8 cellular contexts compared by ENCODE assay signal in genomic region chr6:63805808-63806572, GRCh38.
DNase-seq lines count a peak whose midpoint lies in the region; ATAC-seq, FAIRE-seq and TF ChIP-seq lines count a peak whose summit lies in the region.

No MANE protein-coding gene starts in this region.

- FAIRE-seq in GM12892 (lab: Jason Lieb, UNC): no peak

- no peak for TF ChIP-seq CTCF in fibroblast of lung (conservative IDR thresholded peaks at IDR 0.05 in 1 of 2, IDR thresholded peaks at IDR 0.05 in 1 of 2; ENCODE audit: low read depth in 1 of 2, low read length in 2 of 2)
- no peak for TF ChIP-seq CTCF in retinal pigment epithelial cell (conservative IDR thresholded peaks at IDR 0.05; ENCODE audit: low read depth, low read length)

- WGBS in GM23248 (ENCODE audit: low coverage in 1 of 2, low lambda C conversion rate in 2 of 2, missing lambda C conversion rate in 2 of 2), 2 experiments: 14 to 19% methylated on average over 5 of the region's 5 CpGs

- in situ Hi-C loops in GM23248 (cut with MboI): no loop called here

- H3F3A ChIP-seq in GM23248 (ENCODE audit: insufficient read depth): peaks cover 49% of the 10 kb centered on the region

- H4K20me1 ChIP-seq in GM23248 (ENCODE audit: insufficient read depth): no peaks in the 10 kb centered on the region
- H4K20me1 ChIP-seq in fibroblast of lung (ENCODE audit: control insufficient read depth, extremely low read depth, insufficient read depth, low read length): no peaks in the 10 kb centered on the region

- no peak for TF ChIP-seq POLR2A in GM12892 (IDR thresholded peaks at IDR 0.05; ENCODE audit: low read depth, low read length)

- ATAC-seq in GM19328 (IDR thresholded peaks at IDR 0.05; ENCODE audit: unreplicated experiment): no peak

- H3K4me2 ChIP-seq in GM23248 (ENCODE audit: unreplicated experiment) (peak overlapping the region; percentile 73), fibroblast of lung (ENCODE audit: extremely low read depth, insufficient read depth, low read length) (peak overlapping the region; percentile 76)

- H3K27me3 ChIP-seq in GM23248 (replicated peaks; ENCODE audit: insufficient read depth) (no peaks in the 10 kb centered on the region), fibroblast of lung (ENCODE audit: control insufficient read depth, insufficient read depth, low read length) (no peaks in the 10 kb centered on the region)

- H3K4me1 ChIP-seq in GM23248 (ENCODE audit: insufficient read depth) (peaks cover 48% of the 10 kb centered on the region), fibroblast of lung (ENCODE audit: control insufficient read depth, extremely low read depth, insufficient read depth, low read length) (peaks cover 18% of the 10 kb centered on the region)

- peak; percentile 88 for DNase-seq in GM23248
- DNase-seq in RPMI7951 (ENCODE audit: low read depth): peak; percentile 61
- DNase-seq in fibroblast of lung (ENCODE audit: low read depth in 2 of 2): peak; percentile 90 to 92
- peak; percentile 58 for DNase-seq in retinal pigment epithelial cell (ENCODE audit: low read depth)
- DNase-seq in NCI-H446 (lab: John Stamatoyannopoulos, UW): no peak
- no peak for DNase-seq in stimulated activated CD4-positive, alpha-beta T cell treated with anti-CD3 and anti-CD28 coated beads, Interleukin-2, amount 100 ng/mL, for 48 hours
- DNase-seq in GM12892 (ENCODE audit: insufficient read length): no peak

- no peaks in the 10 kb centered on the region for H3K79me2 ChIP-seq in GM23248 (ENCODE audit: insufficient read depth)
- no peaks in the 10 kb centered on the region for H3K79me2 ChIP-seq in fibroblast of lung (ENCODE audit: control insufficient read depth, insufficient read depth, low read length)

- no peaks in the 10 kb centered on the region; the same call in 1 of the 2 replicates for H3K9me2 ChIP-seq in GM23248 (ENCODE audit: insufficient read depth)

- peak overlapping the region; percentile 40 for H3K4me3 ChIP-seq in GM23248
- no peak overlapping the region for H3K4me3 ChIP-seq in fibroblast of lung (replicated peaks in 1 of 4; ENCODE audit: control extremely low read depth in 1 of 4, insufficient read depth in 1 of 4, low read depth in 3 of 4, low read length in 4 of 4)
- H3K4me3 ChIP-seq in retinal pigment epithelial cell (ENCODE audit: low read length): peak overlapping the region; percentile 16

- H3K36me3 ChIP-seq in GM23248 (ENCODE audit: low read depth) (no peaks in the 10 kb centered on the region), fibroblast of lung (ENCODE audit: control insufficient read depth, insufficient read depth, low read length) (no peaks in the 10 kb centered on the region)

- peak overlapping the region; percentile 29; the same call in 1 of the 2 replicates for H2AFZ ChIP-seq in GM23248
- no peak overlapping the region for H2AFZ ChIP-seq in fibroblast of lung (ENCODE audit: low read length)

- H3K9me3 ChIP-seq in GM23248 (ENCODE audit: low read depth) (no peaks in the 10 kb centered on the region), fibroblast of lung (ENCODE audit: control insufficient read depth, insufficient read depth, low read depth, low read length) (no peaks in the 10 kb centered on the region)

- peak overlapping the region; percentile 90 for H3K27ac ChIP-seq in GM23248
- peak overlapping the region; percentile 76 for H3K27ac ChIP-seq in fibroblast of lung (ENCODE audit: insufficient read depth, low read length)

- H3K9ac ChIP-seq in GM23248: peak overlapping the region; percentile 63
- H3K9ac ChIP-seq in fibroblast of lung (ENCODE audit: insufficient read depth, low read length): no peak overlapping the region

Comparison
In these comparisons a context has a peak if more than half of its experiments do, and no peak if none do; other contexts are left out.
1. DNase-seq: peak in GM23248 (single experiment), RPMI7951 (single experiment), fibroblast of lung (2 of 2) and retinal pigment epithelial cell (single experiment); none in NCI-H446 (0 of 2), stimulated activated CD4-positive, alpha-beta T cell treated with anti-CD3 and anti-CD28 coated beads, Interleukin-2, amount 100 ng/mL, for 48 hours (0 of 2) and GM12892 (single experiment).
2. H3K4me3 ChIP-seq: peak in GM23248 (single experiment) and retinal pigment epithelial cell (single experiment); none in fibroblast of lung (0 of 4).